Comparison of ENCODE assay signal across 14 cellular contexts in genomic region chr1:33471416-33471815, GRCh38. TPM values are rescaled to one million over a fixed set of nuclear protein-coding genes. Genes with fewer than 3 reads are reported as not detected.
DNase-seq lines count a peak whose midpoint lies in the region; ATAC-seq and TF ChIP-seq lines count a peak whose summit lies in the region.
"Had no signal": no experiment of that assay in that cellular context is flagged by ENCODE, and none has a peak within 500 bp of the region (broad histone marks: within the 10 kb centered on the region; RNA-seq: fewer than 3 reads in every experiment).

No MANE protein-coding gene starts in this region.

- H3K27me3 ChIP-seq in gastroesophageal sphincter (no peaks in the 10 kb centered on the region), suprapubic skin (no peaks in the 10 kb centered on the region)
- H3K27me3 ChIP-seq: brain microvascular endothelial cell had no signal

- no peaks in the 10 kb centered on the region for H3K27me3 Mint-ChIP-seq in activated T-cell treated with anti-CD3 and anti-CD28 coated beads, Interleukin-2, amount 50 U/mL, for 72 hours (ENCODE audit: low read depth)
- peaks cover 0 to 5% (median 2%) of the 10 kb centered on the region in 3 donors for H3K27me3 Mint-ChIP-seq in CD14-positive monocyte (ENCODE audit: low read depth in 3 of 3)

- H3K27ac Mint-ChIP-seq in activated T-cell treated with anti-CD3 and anti-CD28 coated beads, Interleukin-2, amount 50 U/mL, for 72 hours = no peak overlapping the region
- no peak overlapping the region for H3K27ac Mint-ChIP-seq in CD14-positive monocyte

- ATAC-seq in activated T-cell treated with anti-CD3 and anti-CD28 coated beads, Interleukin-2, amount 50 U/mL, for 72 hours (replicated peaks in 1 of 2) = no peak
- ATAC-seq in gastroesophageal sphincter (no peak), GM21360 (IDR thresholded peaks at IDR 0.05; ENCODE audit: unreplicated experiment) (no peak)

- H3K9me3 Mint-ChIP-seq in activated T-cell treated with anti-CD3 and anti-CD28 coated beads, Interleukin-2, amount 50 U/mL, for 72 hours = no peaks in the 10 kb centered on the region
- H3K9me3 Mint-ChIP-seq in CD14-positive monocyte = no peaks in the 10 kb centered on the region

- 87 to 96% methylated on average over 4 of the region's 4 CpGs for WGBS in gastroesophageal sphincter (ENCODE audit: low coverage in 1 of 2), 2 donors
- WGBS in suprapubic skin = 89% methylated on average over 4 of the region's 4 CpGs

- H3K27ac ChIP-seq in gastroesophageal sphincter (peak overlapping the region; percentile 19 to 86 (median 84)), suprapubic skin (no peak overlapping the region)

- H3K36me3 ChIP-seq in gastroesophageal sphincter (no peaks in the 10 kb centered on the region), suprapubic skin (no peaks in the 10 kb centered on the region)
- H3K36me3 ChIP-seq: brain microvascular endothelial cell had no signal

- TF ChIP-seq EP300 in gastroesophageal sphincter (IDR thresholded peaks at IDR 0.05) = no peak
- TF ChIP-seq EP300 in suprapubic skin (IDR thresholded peaks at IDR 0.05) = no peak

- no peaks in the 10 kb centered on the region for H3K36me3 Mint-ChIP-seq in activated T-cell treated with anti-CD3 and anti-CD28 coated beads, Interleukin-2, amount 50 U/mL, for 72 hours (ENCODE audit: insufficient read depth in 2 of 2)
- H3K36me3 Mint-ChIP-seq in CD14-positive monocyte = no peaks in the 10 kb centered on the region

- H3K4me1 ChIP-seq in gastroesophageal sphincter (peaks cover 0 to 60% (median 5%) of the 10 kb centered on the region in 3 donors), suprapubic skin (peaks cover 36% of the 10 kb centered on the region)

- no peak for TF ChIP-seq CTCF in gastroesophageal sphincter (IDR thresholded peaks at IDR 0.05)
- no peak for TF ChIP-seq CTCF in suprapubic skin (IDR thresholded peaks at IDR 0.05)
- no peak for TF ChIP-seq CTCF in CD14-positive monocyte (IDR thresholded peaks at IDR 0.05)

- H3K4me3 Mint-ChIP-seq in activated T-cell treated with anti-CD3 and anti-CD28 coated beads, Interleukin-2, amount 50 U/mL, for 72 hours = peak overlapping the region; percentile 27 to 44
- no peak overlapping the region for H3K4me3 Mint-ChIP-seq in CD14-positive monocyte

- intact Hi-C loops in CD14-positive monocyte (cut with micrococcal nuclease) = loop anchor here in 1 of 2 donors (5.0 kb wide), 1 partner anchor 174 kb away; no protein-coding TSS in a partner anchor

- no peak for DNase-seq in activated T-cell treated with anti-CD3 and anti-CD28 coated beads, Interleukin-2, amount 50 U/mL, for 72 hours
- DNase-seq in activated T-cell treated with anti-CD3 and anti-CD28 coated beads, Interleukin-2, amount 50 U/mL, for 1 hour = no peak
- DNase-seq in RKO (ENCODE audit: low spot score) (peak; percentile 38), suprapubic skin (ENCODE audit: low spot score in 2 of 2) (no peak), CD14-positive monocyte (ENCODE audit: low spot score) (no peak), pons (ENCODE audit: low spot score) (no peak)
- DNase-seq: brain microvascular endothelial cell; DMS79; mesendoderm; NCI-H1417 treated with DMSO at 0.1 percent for 48 hours; NCI-H510A; stimulated activated CD4-positive, alpha-beta T cell treated with anti-CD3 and anti-CD28 coated beads, Interleukin-4, amount 100 ng/mL, for 4 hours had no signal

- H3K9me3 ChIP-seq in gastroesophageal sphincter = no peaks in the 10 kb centered on the region
- H3K9me3 ChIP-seq in suprapubic skin = no peaks in the 10 kb centered on the region

- TF ChIP-seq POLR2A in gastroesophageal sphincter (IDR thresholded peaks at IDR 0.05) = no peak
- TF ChIP-seq POLR2A in suprapubic skin (IDR thresholded peaks at IDR 0.05) = no peak

- H3K4me1 Mint-ChIP-seq in activated T-cell treated with anti-CD3 and anti-CD28 coated beads, Interleukin-2, amount 50 U/mL, for 72 hours (ENCODE audit: low read depth) = peaks cover 33% of the 10 kb centered on the region
- H3K4me1 Mint-ChIP-seq in CD14-positive monocyte = peaks cover 21% of the 10 kb centered on the region

- H3K4me3 ChIP-seq in gastroesophageal sphincter (no peak overlapping the region), suprapubic skin (peak overlapping the region; percentile 50)

RNA-seq across cellular contexts. Expression of gene ZSCAN20, which starts 1.0 kb away (rescaled TPM):
- total RNA-seq in activated T-cell treated with anti-CD3 and anti-CD28 coated beads, Interleukin-2, amount 50 U/mL, for 72 hours = 1 to 10 TPM; 3.1 to 3.3 TPM
- 1 to 10 TPM; 6.7 to 9.2 (median 7.5) TPM for total RNA-seq in gastroesophageal sphincter
- total RNA-seq in suprapubic skin = 1 to 10 TPM; 1.4 to 7.0 (median 3.2) TPM
- polyA plus RNA-seq in CD14-positive monocyte = under 1 TPM; 0.29 TPM

RNA-seq across cellular contexts. Expression of gene PHC2, which starts 40.5 kb away (rescaled TPM):
- 10 to 100 TPM; 29.4 to 31.5 TPM for total RNA-seq in activated T-cell treated with anti-CD3 and anti-CD28 coated beads, Interleukin-2, amount 50 U/mL, for 72 hours
- total RNA-seq in gastroesophageal sphincter (100 to 1,000 TPM in 3 of 4 donors, 10 to 100 TPM in 1; 99.8 to 223 (median 181) TPM), suprapubic skin (10 to 100 TPM; 77.8 to 81.3 (median 79.5) TPM)
- 10 to 100 TPM; 18.9 to 53.1 TPM for polyA plus RNA-seq in CD14-positive monocyte

Comparison
In these comparisons a context has a peak if more than half of its experiments do, and no peak if none do; other contexts are left out.
1. H3K4me3 Mint-ChIP-seq: peak in activated T-cell treated with anti-CD3 and anti-CD28 coated beads, Interleukin-2, amount 50 U/mL, for 72 hours (2 of 2); none in CD14-positive monocyte (0 of 2).